In genomic region chr2:19120941-19121750, GRCh38 we compare ENCODE assay signal across 11 cellular contexts.
DNase-seq lines count a peak whose midpoint lies in the region; ATAC-seq and TF ChIP-seq lines count a peak whose summit lies in the region.
"Had no signal": no experiment of that assay in that cellular context is flagged by ENCODE, and none has a peak within 500 bp of the region (broad histone marks: within the 10 kb centered on the region; RNA-seq: fewer than 3 reads in every experiment).

No MANE protein-coding gene starts in this region.

- peak; percentile 2 for DNase-seq in NOMO-1 treated with DMSO at 0.1 percent for 48 hours (lab: John Stamatoyannopoulos, UW; ENCODE audit: unreplicated experiment)
- no peak for DNase-seq in NOMO-1 treated with dmso at 0.1 percent for 144 hours (lab: John Stamatoyannopoulos, UW; ENCODE audit: unreplicated experiment)
- peak in 1 of 2 donors; percentile 91 for DNase-seq in breast epithelium (ENCODE audit: low spot score in 2 of 2)
- peak; percentile 49 for DNase-seq in hippocampal formation (lab: John Stamatoyannopoulos, UW)
- DNase-seq in upper lobe of right lung: no peak
- no peak for DNase-seq in NCI-H2196 treated with DMSO at 0.1 percent for 48 hours (lab: John Stamatoyannopoulos, UW; ENCODE audit: unreplicated experiment)
- DNase-seq in NCI-H526 (lab: John Stamatoyannopoulos, UW): no peak
- DNase-seq: activated naive CD4-positive, alpha-beta T cell treated with anti-CD3 and anti-CD28 coated beads for 36 hours had no signal

- H3K9me3 Mint-ChIP-seq in stimulated activated memory B cell treated with anti-CD40 and anti-IgM and Interleukin-4, amounts not matched to agents 10 μg/mL and 1 μg/mL and 100 μg/mL, for 72 hours: peaks cover 7% of the 10 kb centered on the region

- no peak overlapping the region for H3K4me3 Mint-ChIP-seq in stimulated activated memory B cell treated with anti-CD40 and anti-IgM and Interleukin-4, amounts not matched to agents 10 μg/mL and 1 μg/mL and 100 μg/mL, for 72 hours
- H3K4me3 Mint-ChIP-seq: activated naive CD4-positive, alpha-beta T cell treated with anti-CD3 and anti-CD28 coated beads for 36 hours had no signal

- no peaks in the 10 kb centered on the region for H3K4me1 Mint-ChIP-seq in stimulated activated memory B cell treated with anti-CD40 and anti-IgM and Interleukin-4, amounts not matched to agents 10 μg/mL and 1 μg/mL and 100 μg/mL, for 72 hours

- no peaks in the 10 kb centered on the region for H3K36me3 Mint-ChIP-seq in stimulated activated memory B cell treated with anti-CD40 and anti-IgM and Interleukin-4, amounts not matched to agents 10 μg/mL and 1 μg/mL and 100 μg/mL, for 72 hours

- TF ChIP-seq CTCF in breast epithelium (IDR thresholded peaks at IDR 0.05) (peak in 1 of 3 donors; percentile 30), upper lobe of right lung (IDR thresholded peaks at IDR 0.05) (no peak)

- H3K27me3 Mint-ChIP-seq in stimulated activated memory B cell treated with anti-CD40 and anti-IgM and Interleukin-4, amounts not matched to agents 10 μg/mL and 1 μg/mL and 100 μg/mL, for 72 hours: peaks cover 7% of the 10 kb centered on the region

- ATAC-seq in upper lobe of right lung: peak; percentile 72
- ATAC-seq in stimulated activated memory B cell treated with anti-CD40 and anti-IgM and Interleukin-4, amounts not matched to agents 10 μg/mL and 1 μg/mL and 100 μg/mL, for 72 hours: no peak

- H3K27ac ChIP-seq in breast epithelium (peak overlapping the region; percentile 82 to 87), upper lobe of right lung (peak overlapping the region; percentile 30)
- H3K27ac ChIP-seq: 22Rv1, SK-N-MC had no signal

- TF ChIP-seq POLR2A in breast epithelium (IDR thresholded peaks at IDR 0.05): no peak

- no peak overlapping the region for H3K27ac Mint-ChIP-seq in stimulated activated memory B cell treated with anti-CD40 and anti-IgM and Interleukin-4, amounts not matched to agents 10 μg/mL and 1 μg/mL and 100 μg/mL, for 72 hours
- H3K27ac Mint-ChIP-seq: activated naive CD4-positive, alpha-beta T cell treated with anti-CD3 and anti-CD28 coated beads for 36 hours had no signal

- H3K4me3 ChIP-seq in breast epithelium (peak overlapping the region in 1 of 3 donors; percentile 9), upper lobe of right lung (no peak overlapping the region)
- H3K4me3 ChIP-seq: SK-N-MC had no signal

- H3K27me3 ChIP-seq in breast epithelium (no peaks in the 10 kb centered on the region), upper lobe of right lung (no peaks in the 10 kb centered on the region)

- intact Hi-C loops in breast epithelium (cut with DNase I; ENCODE audit: low total_unique reads) (loop anchor here (5.0 kb wide), 1 partner anchor 866 kb away; no protein-coding TSS in a partner anchor), upper lobe of right lung (cut with DNase I) (no loop called here)

- H3K4me1 ChIP-seq in breast epithelium: no peaks in the 10 kb centered on the region
- peaks cover 6% of the 10 kb centered on the region for H3K4me1 ChIP-seq in upper lobe of right lung

- H3K36me3 ChIP-seq in breast epithelium (no peaks in the 10 kb centered on the region), upper lobe of right lung (no peaks in the 10 kb centered on the region)

- H3K9me3 ChIP-seq in breast epithelium (no peaks in the 10 kb centered on the region), upper lobe of right lung (no peaks in the 10 kb centered on the region)

Comparison
In these comparisons a context has a peak if more than half of its experiments do, and no peak if none do; other contexts are left out.
1. DNase-seq: peak in NOMO-1 treated with DMSO at 0.1 percent for 48 hours (single experiment) and hippocampal formation (2 of 2); none in NOMO-1 treated with dmso at 0.1 percent for 144 hours (single experiment), upper lobe of right lung (single experiment), NCI-H2196 treated with DMSO at 0.1 percent for 48 hours (single experiment) and NCI-H526 (0 of 2).